In the genomic region with DNA sequence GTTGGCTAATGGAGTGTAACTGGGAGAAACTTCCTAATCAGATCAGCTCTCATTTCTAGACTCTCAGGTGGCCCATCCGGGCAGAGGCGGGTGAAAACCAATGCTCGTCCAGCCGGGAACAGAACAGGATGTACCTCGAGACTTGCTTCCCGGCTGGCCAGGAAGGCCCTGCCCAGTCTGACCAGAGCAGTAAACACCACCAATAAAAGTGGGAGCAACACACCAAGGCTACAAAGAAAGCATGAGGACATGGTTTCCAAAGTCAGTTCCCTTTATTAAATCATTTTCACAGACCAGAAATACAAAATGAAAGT, we compare ENCODE assay signal across 8 cellular contexts. TPM values are rescaled to one million over a fixed set of nuclear protein-coding genes. Genes with fewer than 3 reads are reported as not detected.
DNase-seq lines count a peak whose midpoint lies in the region; ATAC-seq and TF ChIP-seq lines count a peak whose summit lies in the region.

No MANE protein-coding gene starts in this region.

- H3K36me3 ChIP-seq in fibroblast of lung (ENCODE audit: control insufficient read depth, insufficient read depth, low read length) = peaks cover 10% of the 10 kb centered on the region
- H3K36me3 ChIP-seq in ovary = no peaks in the 10 kb centered on the region

- H3K9ac ChIP-seq in fibroblast of lung (ENCODE audit: insufficient read depth, low read length) = peak overlapping the region; percentile 83

- 5 to 7% (median 5%) methylated on average over 6 of the region's 6 CpGs for WGBS in ovary, 3 donors

- TF ChIP-seq CTCF in fibroblast of lung (conservative IDR thresholded peaks at IDR 0.05 in 1 of 2, IDR thresholded peaks at IDR 0.05 in 1 of 2; ENCODE audit: low read depth in 1 of 2, low read length in 2 of 2) (no peak), ovary (IDR thresholded peaks at IDR 0.05) (no peak)

- peak overlapping the region; percentile 77 for H2AFZ ChIP-seq in fibroblast of lung (ENCODE audit: low read length)

- H3K4me3 ChIP-seq in fibroblast of lung (replicated peaks in 1 of 4; ENCODE audit: control extremely low read depth in 1 of 4, insufficient read depth in 1 of 4, low read depth in 3 of 4, low read length in 4 of 4) = peak overlapping the region; percentile 48 to 59 (median 52)
- H3K4me3 ChIP-seq in ovary = peak overlapping the region; percentile 63

- TF ChIP-seq EP300 in ovary (IDR thresholded peaks at IDR 0.05) = no peak

- H3K27me3 ChIP-seq in fibroblast of lung (ENCODE audit: control insufficient read depth, insufficient read depth, low read length) (no peaks in the 10 kb centered on the region), ovary (no peaks in the 10 kb centered on the region)

- no peaks in the 10 kb centered on the region for H4K20me1 ChIP-seq in fibroblast of lung (ENCODE audit: control insufficient read depth, extremely low read depth, insufficient read depth, low read length)

- peak overlapping the region; percentile 91 for H3K4me2 ChIP-seq in fibroblast of lung (ENCODE audit: extremely low read depth, insufficient read depth, low read length)

- H3K27ac ChIP-seq in fibroblast of lung (ENCODE audit: insufficient read depth, low read length) (peak overlapping the region; percentile 98), ovary (peak overlapping the region; percentile 94 to 98)

- peaks cover 24% of the 10 kb centered on the region for H3K4me1 ChIP-seq in fibroblast of lung (ENCODE audit: control insufficient read depth, extremely low read depth, insufficient read depth, low read length)
- peaks cover 21% of the 10 kb centered on the region for H3K4me1 ChIP-seq in ovary (ENCODE audit: insufficient read depth)

- no peaks in the 10 kb centered on the region for H3K9me3 ChIP-seq in fibroblast of lung (ENCODE audit: control insufficient read depth, insufficient read depth, low read depth, low read length)
- no peaks in the 10 kb centered on the region for H3K9me3 ChIP-seq in ovary

- DNase-seq in NCI-H2227 (lab: John Stamatoyannopoulos, UW; ENCODE audit: unreplicated experiment) = peak; percentile 64
- no peak for DNase-seq in NCI-H2227 treated with DMSO at 0.1 percent for 48 hours (lab: John Stamatoyannopoulos, UW)
- DNase-seq in SK-MEL-5 (ENCODE audit: low read depth, low spot score) = peak; percentile 33
- DNase-seq in fibroblast of lung (ENCODE audit: low read depth in 2 of 2) = no peak
- peak in 3 of 5 donors; percentile 42 to 71 (median 67) for DNase-seq in ovary
- no peak for DNase-seq in effector CD8-positive, alpha-beta T cell (lab: John Stamatoyannopoulos, UW)

- intact Hi-C loops in ovary (cut with DNase I) = loop anchor here in 2 of 4 donors (10.0 kb wide), 2 partner anchors 319 to 329 kb away; a partner anchor contains a TSS

- in situ Hi-C loops in SK-MEL-5 (cut with HindIII; ENCODE audit: low pct_unique_long_range_greater_than_20kb, low sequenced_read_pairs) = no loop called here

- no peak for TF ChIP-seq POLR2A in ovary (IDR thresholded peaks at IDR 0.05)

- ATAC-seq in GM21526 (IDR thresholded peaks at IDR 0.05; ENCODE audit: low FRiP score, unreplicated experiment) (no peak), GM19324 (IDR thresholded peaks at IDR 0.05; ENCODE audit: low FRiP score, unreplicated experiment) (no peak)

- peaks cover 26% of the 10 kb centered on the region for H3K79me2 ChIP-seq in fibroblast of lung (ENCODE audit: control insufficient read depth, insufficient read depth, low read length)

RNA-seq across cellular contexts. Expression of a gene that starts 0.9 kb away (rescaled TPM):
- total RNA-seq in SK-MEL-5 (2014; rRNA removed; shearing (Covaris generic)) = 8.1 and 9.0 TPM in 2 replicates
- 23.9 and 25.5 TPM in 2 replicates for polyA plus RNA-seq in SK-MEL-5 (2015; cell fraction: cytosol; rRNA removed)
- polyA plus RNA-seq in SK-MEL-5 (2015; cell fraction: nucleus; rRNA removed) = 22.2 and 29.0 TPM in 2 replicates
- total RNA-seq in fibroblast of lung (88.3 and 111 TPM in 2 replicates), ovary (100 to 1,000 TPM in 5 of 7 donors, 10 to 100 TPM in 2; 45.2 to 230 (median 149) TPM)
- polyA plus RNA-seq in fibroblast of lung (70.2 and 70.4 TPM in 2 replicates), ovary (10 to 100 TPM; 88.5 to 93.9 TPM)
- polyA plus RNA-seq in fibroblast of lung (2012) = 140 and 176 TPM in 2 replicates
- polyA minus RNA-seq in fibroblast of lung (ENCODE audit: low replicate concordance) = 374 and 479 TPM in 2 replicates

RNA-seq across cellular contexts. Expression of a gene that starts 10.0 kb away (rescaled TPM):
- 71.2 and 76.2 TPM in 2 replicates for total RNA-seq in SK-MEL-5 (2014; rRNA removed; shearing (Covaris generic))
- polyA plus RNA-seq in SK-MEL-5 (2015; cell fraction: cytosol; rRNA removed) = 111 and 132 TPM in 2 replicates
- 66.8 and 70.5 TPM in 2 replicates for polyA plus RNA-seq in SK-MEL-5 (2015; cell fraction: nucleus; rRNA removed)
- total RNA-seq in fibroblast of lung (52.7 and 55.0 TPM in 2 replicates), ovary (100 to 1,000 TPM in 1 of 7 donors, 10 to 100 TPM in 6; 43.3 to 105 (median 87.7) TPM)
- polyA plus RNA-seq in fibroblast of lung (94.1 and 173 TPM in 2 replicates), ovary (100 to 1,000 TPM in 1 of 2 donors, 10 to 100 TPM in 1; 78.6 to 134 TPM)
- 83.3 and 143 TPM in 2 replicates for polyA plus RNA-seq in fibroblast of lung (2012)
- 193 and 444 TPM in 2 replicates for polyA minus RNA-seq in fibroblast of lung (ENCODE audit: low replicate concordance)

RNA-seq across cellular contexts. Expression of a gene that starts 12.5 kb away (rescaled TPM):
- total RNA-seq in SK-MEL-5 (2014; rRNA removed; shearing (Covaris generic)) = not detected in 2 replicates
- polyA plus RNA-seq in SK-MEL-5 (2015; cell fraction: cytosol; rRNA removed) = not detected in 2 replicates
- not detected in 2 replicates for polyA plus RNA-seq in SK-MEL-5 (2015; cell fraction: nucleus; rRNA removed)
- total RNA-seq in fibroblast of lung (not detected in 2 replicates), ovary (under 1 TPM in 1 of 7 donors, not detected in 6; 0.12 TPM)
- polyA plus RNA-seq in fibroblast of lung (not detected in 2 replicates), ovary (under 1 TPM in 1 of 2 donors, not detected in 1; 0.13 TPM)
- not detected in 2 replicates for polyA plus RNA-seq in fibroblast of lung (2012)
- not detected in 2 replicates for polyA minus RNA-seq in fibroblast of lung (ENCODE audit: low replicate concordance)

RNA-seq across cellular contexts. Expression of a gene that starts 55.3 kb away (rescaled TPM):
- total RNA-seq in SK-MEL-5 (2014; rRNA removed; shearing (Covaris generic)) = not detected in 2 replicates
- polyA plus RNA-seq in SK-MEL-5 (2015; cell fraction: cytosol; rRNA removed) = not detected in 2 replicates
- not detected in 2 replicates for polyA plus RNA-seq in SK-MEL-5 (2015; cell fraction: nucleus; rRNA removed)
- total RNA-seq in fibroblast of lung = not detected in 2 replicates
- polyA plus RNA-seq in fibroblast of lung = not detected in 2 replicates
- polyA plus RNA-seq in fibroblast of lung (2012) = not detected in 2 replicates
- not detected in 2 replicates for polyA minus RNA-seq in fibroblast of lung (ENCODE audit: low replicate concordance)
- not detected for total RNA-seq in ovary
- not detected for polyA plus RNA-seq in ovary

Comparison
In these comparisons a context has a peak if more than half of its experiments do, and no peak if none do; other contexts are left out.
1. DNase-seq: peak in NCI-H2227 (single experiment), SK-MEL-5 (single experiment) and ovary (3 of 5); none in NCI-H2227 treated with DMSO at 0.1 percent for 48 hours (single experiment), fibroblast of lung (0 of 2) and effector CD8-positive, alpha-beta T cell (single experiment).